Comparison of ENCODE assay signal across 10 cellular contexts in genomic region chr1:31421404-31422040, GRCh38.
A peak's percentile ranks its signal among the peaks of the same experiment; 100 is the strongest.
DNase-seq lines count a peak whose midpoint lies in the region; ATAC-seq and TF ChIP-seq lines count a peak whose summit lies in the region.
"Had no signal": no experiment of that assay in that cellular context is flagged by ENCODE, and none has a peak within 500 bp of the region (broad histone marks: within the 10 kb centered on the region; RNA-seq: fewer than 3 reads in every experiment).

No MANE protein-coding gene starts in this region.

- ATAC-seq in HG03457 (IDR thresholded peaks at IDR 0.05; ENCODE audit: unreplicated experiment) (no peak), GM18858 (IDR thresholded peaks at IDR 0.05; ENCODE audit: unreplicated experiment) (no peak)
- ATAC-seq: stimulated activated naive B cell treated with anti-CD40 and anti-IgM and Interleukin-4, amounts not matched to agents 10 μg/mL and 1 μg/mL and 100 μg/mL, for 72 hours had no signal

- in situ Hi-C loops in GM13976 (cut with MboI; ENCODE audit: low sequenced_read_pairs, unreplicated experiment): loop anchor here (10.0 kb wide), 1 partner anchor 123 kb away; no protein-coding TSS in a partner anchor

- no peak overlapping the region for H3K4me3 ChIP-seq in AG09309 (ENCODE audit: control insufficient read depth, low read depth, low read length)

- TF ChIP-seq CTCF in AG09309 (IDR thresholded peaks at IDR 0.05; ENCODE audit: control insufficient read depth, insufficient read depth, low read depth, low read length, missing control alignments): peak; percentile 49
- peak; percentile 32 for TF ChIP-seq CTCF in GM13976 (IDR thresholded peaks at IDR 0.05; ENCODE audit: borderline replicate concordance, control extremely low read depth, extremely low read depth, insufficient read depth, missing control alignments)

- no peak for DNase-seq in AG09309 (ENCODE audit: low read depth)
- no peak for DNase-seq in GM13976 (ENCODE audit: low spot score)
- peak; percentile 39 for DNase-seq in RKO (ENCODE audit: low spot score)
- DNase-seq in fibroblast of peridontal ligament (ENCODE audit: extremely low read depth): peak; percentile 42
- DNase-seq in cortex of kidney (lab: John Stamatoyannopoulos, UW): no peak
- no peak for DNase-seq in kidney glomerular epithelial cell (lab: John Stamatoyannopoulos, UW)
- DNase-seq: NCI-H1092; stimulated activated naive B cell treated with anti-CD40 and anti-IgM and Interleukin-4, amounts not matched to agents 10 μg/mL and 1 μg/mL and 100 μg/mL, for 72 hours had no signal

Comparison
In these comparisons a context has a peak if more than half of its experiments do, and no peak if none do; other contexts are left out.
1. DNase-seq: peak in RKO (single experiment) and fibroblast of peridontal ligament (single experiment); none in AG09309 (single experiment), GM13976 (single experiment), cortex of kidney (single experiment) and kidney glomerular epithelial cell (single experiment).